ENCODE assay signal across 13 cellular contexts in the genomic region with DNA sequence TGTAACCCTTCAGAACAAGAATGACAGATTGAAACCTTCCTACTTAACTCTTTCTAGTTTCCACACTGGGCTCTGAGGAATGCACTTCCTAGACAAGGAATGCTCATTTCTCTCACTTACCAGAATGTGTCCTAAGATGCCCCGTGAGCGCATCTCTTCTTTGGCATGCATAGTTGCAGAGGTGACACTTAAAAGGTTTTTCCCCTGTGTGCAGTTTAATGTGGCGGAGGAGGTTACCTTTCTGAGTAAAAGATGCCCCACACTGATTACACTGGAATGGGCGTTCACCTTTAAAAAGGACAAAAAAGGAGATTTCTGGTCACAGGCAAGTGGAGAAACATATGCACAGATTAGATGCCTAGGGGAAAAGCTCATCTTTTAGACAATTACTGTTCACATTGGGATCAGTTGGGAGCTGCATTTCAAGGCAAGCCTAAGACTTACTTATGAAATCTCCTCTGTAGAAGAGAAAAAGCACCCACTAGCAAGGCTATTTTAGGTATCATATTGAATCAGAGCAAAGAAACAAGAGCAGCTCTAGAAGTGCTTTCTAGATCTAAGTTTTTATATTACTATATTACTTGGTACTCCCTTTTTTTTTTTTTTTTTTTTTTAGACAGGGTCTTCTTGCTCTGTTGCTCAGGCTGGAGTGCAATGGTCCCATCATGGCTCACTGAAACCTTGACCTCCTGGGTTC. TPM values are rescaled to one million over a fixed set of nuclear protein-coding genes. Genes with fewer than 3 reads are reported as not detected.
DNase-seq lines count a peak whose midpoint lies in the region; ATAC-seq and TF ChIP-seq lines count a peak whose summit lies in the region.
"Had no signal": no experiment of that assay in that cellular context is flagged by ENCODE, and none has a peak within 500 bp of the region (broad histone marks: within the 10 kb centered on the region; RNA-seq: fewer than 3 reads in every experiment).

No MANE protein-coding gene starts in this region.

- intact Hi-C loops in CD4-positive, alpha-beta T cell (cut with DNase I, micrococcal nuclease) = loop anchor here in 1 of 2 experiments (2.0 kb wide), 1 partner anchor 33 kb away; no protein-coding TSS in a partner anchor
- intact Hi-C loops in stomach (cut with DNase I; ENCODE audit: low total_unique reads) = no loop called here

- no peak overlapping the region for H3K9ac ChIP-seq in NT2/D1 (ENCODE audit: insufficient read length, low read depth)

- peak; percentile 71 for ATAC-seq in CD4-positive, alpha-beta T cell (ENCODE audit: poor library complexity)
- no peak for ATAC-seq in gastroesophageal sphincter
- ATAC-seq: SK-N-SH treated with all-trans-retinoic acid at 6 μM for 48 hours had no signal

- H3K36me3 ChIP-seq in NT2/D1 (ENCODE audit: insufficient read depth, insufficient read length, low read length) (no peaks in the 10 kb centered on the region), gastroesophageal sphincter (no peaks in the 10 kb centered on the region), stomach (no peaks in the 10 kb centered on the region)
- H3K36me3 ChIP-seq: right atrium auricular region had no signal

- no peaks in the 10 kb centered on the region for H3K27me3 Mint-ChIP-seq in CD4-positive, alpha-beta T cell

- peak overlapping the region; percentile 72 for H3K4me3 Mint-ChIP-seq in CD4-positive, alpha-beta T cell
- H3K4me3 Mint-ChIP-seq: immature natural killer cell had no signal

- no peak for TF ChIP-seq CTCF in CD4-positive, alpha-beta T cell (IDR thresholded peaks at IDR 0.05)
- TF ChIP-seq CTCF in gastroesophageal sphincter (IDR thresholded peaks at IDR 0.05) = no peak
- TF ChIP-seq CTCF in stomach (IDR thresholded peaks at IDR 0.05) = no peak
- no peak for TF ChIP-seq CTCF in RWPE1 (conservative IDR thresholded peaks at IDR 0.05; ENCODE audit: low read depth)

- H3K4me3 ChIP-seq in NT2/D1 (ENCODE audit: insufficient read length, low read depth) = no peak overlapping the region
- H3K4me3 ChIP-seq in gastroesophageal sphincter = no peak overlapping the region
- no peak overlapping the region for H3K4me3 ChIP-seq in stomach
- H3K4me3 ChIP-seq: right atrium auricular region had no signal

- WGBS in gastroesophageal sphincter (ENCODE audit: low coverage in 1 of 2), 2 donors = 41 to 52% methylated on average over 2 to 4 of the region's 4 CpGs
- 60 to 80% (median 68%) methylated on average over 4 of the region's 4 CpGs for WGBS in stomach, 5 donors

- no peak for TF ChIP-seq EP300 in gastroesophageal sphincter (IDR thresholded peaks at IDR 0.05)
- TF ChIP-seq EP300 in stomach (IDR thresholded peaks at IDR 0.05) = no peak

- H3K27me3 ChIP-seq in CD4-positive, alpha-beta T cell (ENCODE audit: control insufficient read depth, insufficient read depth, low read length) = no peaks in the 10 kb centered on the region
- no peaks in the 10 kb centered on the region for H3K27me3 ChIP-seq in NT2/D1 (ENCODE audit: insufficient read depth, insufficient read length)
- peaks cover 34% of the 10 kb centered on the region for H3K27me3 ChIP-seq in gastroesophageal sphincter
- peaks cover 0 to 12% (median 0%) of the 10 kb centered on the region in 3 donors for H3K27me3 ChIP-seq in stomach
- H3K27me3 ChIP-seq: right atrium auricular region had no signal

- peaks cover 58% of the 10 kb centered on the region for H3K36me3 Mint-ChIP-seq in CD4-positive, alpha-beta T cell (ENCODE audit: low read depth)

- no peaks in the 10 kb centered on the region for H3K9me3 ChIP-seq in CD4-positive, alpha-beta T cell (ENCODE audit: control insufficient read depth, low read length)
- no peaks in the 10 kb centered on the region for H3K9me3 ChIP-seq in NT2/D1 (ENCODE audit: insufficient read depth, low read length)
- H3K9me3 ChIP-seq in gastroesophageal sphincter = no peaks in the 10 kb centered on the region
- no peaks in the 10 kb centered on the region for H3K9me3 ChIP-seq in stomach
- H3K9me3 ChIP-seq: right atrium auricular region had no signal

- peak overlapping the region; percentile 48 for H3K27ac ChIP-seq in CD4-positive, alpha-beta T cell (ENCODE audit: low read depth, low read length)
- H3K27ac ChIP-seq in gastroesophageal sphincter (no peak overlapping the region), stomach (no peak overlapping the region), RWPE1 (no peak overlapping the region)
- H3K27ac ChIP-seq: right atrium auricular region had no signal

- no peaks in the 10 kb centered on the region for H3K9me3 Mint-ChIP-seq in CD4-positive, alpha-beta T cell
- H3K9me3 Mint-ChIP-seq: immature natural killer cell had no signal

- H3K27ac Mint-ChIP-seq in CD4-positive, alpha-beta T cell = peak overlapping the region; percentile 84

- CTCF ChIA-PET in CD4-positive, alpha-beta T cell (lab: Charles Lee) = interaction anchor here (0.7 to 3.0 kb wide), 8 partner anchors 9 to 169 kb away, joined by 3 to 11 read pairs (median 3); a partner anchor contains a TSS
- CTCF ChIA-PET in RWPE1 (lab: Yijun Ruan, JAX) = no interaction called here

- TF ChIP-seq POLR2A in gastroesophageal sphincter (IDR thresholded peaks at IDR 0.05) (no peak), stomach (IDR thresholded peaks at IDR 0.05) (no peak)

- H3K4me1 ChIP-seq in NT2/D1 (ENCODE audit: insufficient read depth, insufficient read length) (no peaks in the 10 kb centered on the region), gastroesophageal sphincter (no peaks in the 10 kb centered on the region), stomach (no peaks in the 10 kb centered on the region)
- H3K4me1 ChIP-seq: right atrium auricular region had no signal

- POLR2A ChIA-PET in CD4-positive, alpha-beta T cell (lab: Charles Lee) = interaction anchor here (0.8 to 5.7 kb wide), 10 partner anchors 9 to 60 kb away, joined by 3 to 54 read pairs (median 16); no protein-coding TSS in a partner anchor
- POLR2A ChIA-PET in RWPE1 (lab: Yijun Ruan, JAX; ENCODE audit: low non-redundant PET) = interaction anchor here (0.5 kb wide), 1 partner anchor 92 kb away, joined by 3 read pairs; a partner anchor contains a TSS

- peaks cover 66% of the 10 kb centered on the region for H3K4me1 Mint-ChIP-seq in CD4-positive, alpha-beta T cell (ENCODE audit: low read depth)

- peak in 3 of 10 experiments; percentile 18 to 27 (median 22) for DNase-seq in CD4-positive, alpha-beta T cell
- peak; percentile 5 for DNase-seq in NT2/D1 (ENCODE audit: low read depth, low spot score)
- DNase-seq in activated naive CD4-positive, alpha-beta T cell treated with anti-CD3 and anti-CD28 coated beads, Interleukin-2, amount 50 U/mL, for 16 hours = peak; percentile 50
- peak; percentile 20 for DNase-seq in stimulated activated CD4-positive, alpha-beta T cell treated with anti-CD3 and anti-CD28 coated beads, Interleukin-12 subunit alpha, Interleukin-12 subunit beta, amount 100 ng/mL, for 4 hours
- DNase-seq in stomach = no peak
- no peak for DNase-seq in DMS53 (lab: John Stamatoyannopoulos, UW)
- no peak for DNase-seq in RWPE1 (ENCODE audit: low spot score)
- DNase-seq: activated CD8-positive, alpha-beta memory T cell treated with anti-CD3 and anti-CD28 coated beads, Interleukin-2, amount 50 U/mL, for 4 hours; immature natural killer cell had no signal

RNA-seq across cellular contexts. Expression of a gene that starts 53.7 kb away (rescaled TPM):
- not detected for total RNA-seq in CD4-positive, alpha-beta T cell
- total RNA-seq in gastroesophageal sphincter (1 to 10 TPM in 1 of 4 donors, under 1 TPM in 1, not detected in 2; 0.85 to 5.8 TPM), stomach (10 to 100 TPM in 3 of 5 donors, 1 to 10 TPM in 2; 2.3 to 43.9 (median 31.2) TPM)
- polyA plus RNA-seq in stomach = 10 to 100 TPM in 2 of 3 donors, 1 to 10 TPM in 1; 9.5 to 34.7 (median 14.7) TPM
- total RNA-seq: H4 had no signal
- polyA plus RNA-seq: immature natural killer cell had no signal

Comparison
In these comparisons a context has a peak if more than half of its experiments do, and no peak if none do; other contexts are left out.
1. DNase-seq: peak in NT2/D1 (single experiment), activated naive CD4-positive, alpha-beta T cell treated with anti-CD3 and anti-CD28 coated beads, Interleukin-2, amount 50 U/mL, for 16 hours (single experiment) and stimulated activated CD4-positive, alpha-beta T cell treated with anti-CD3 and anti-CD28 coated beads, Interleukin-12 subunit alpha, Interleukin-12 subunit beta, amount 100 ng/mL, for 4 hours (single experiment); none in stomach (single experiment), DMS53 (single experiment) and RWPE1 (single experiment).